1 cellular context compared by ENCODE assay signal in genomic region chr4:176276710-176277109, GRCh38.
TF ChIP-seq lines count a peak whose summit lies in the region.

No MANE protein-coding gene starts in this region.

TF ChIP-seq in H1, 55 proteins besides CTCF, POLR2A, EP300 and RAD21:
- TF ChIP-seq BCL11A (IDR thresholded peaks at IDR 0.05; ENCODE audit: low read depth in 2 of 2, low read length in 2 of 2) (no peak), CREB1 (IDR thresholded peaks at IDR 0.05) (no peak), SP1 (IDR thresholded peaks at IDR 0.05; ENCODE audit: low read depth, low read length) (no peak), ATF3 (IDR thresholded peaks at IDR 0.05; ENCODE audit: insufficient read depth, low read depth, low read length) (no peak), RXRA (IDR thresholded peaks at IDR 0.05; ENCODE audit: insufficient read depth, low read depth, low read length) (no peak), KDM5A (IDR thresholded peaks at IDR 0.05; ENCODE audit: low read length) (no peak), CBX5 (IDR thresholded peaks at IDR 0.05; ENCODE audit: low read depth, low read length) (no peak), KDM4A (IDR thresholded peaks at IDR 0.05; ENCODE audit: low read depth, low read length, severe bottlenecking) (no peak), BACH1 (IDR thresholded peaks at IDR 0.05; ENCODE audit: low read length) (no peak), SIN3A (conservative IDR thresholded peaks at IDR 0.05 in 1 of 2, IDR thresholded peaks at IDR 0.05 in 1 of 2; ENCODE audit: low read depth in 1 of 2, low read length in 2 of 2) (no peak), SRF (IDR thresholded peaks at IDR 0.05; ENCODE audit: low read depth, low read length) (no peak), YY1 (IDR thresholded peaks at IDR 0.05; ENCODE audit: low read depth, low read length) (no peak), EGR1 (IDR thresholded peaks at IDR 0.05; ENCODE audit: borderline replicate concordance, low read depth, low read length) (no peak), JUN (IDR thresholded peaks at IDR 0.05; ENCODE audit: low read depth, low read length) (no peak), CHD7 (IDR thresholded peaks at IDR 0.05; ENCODE audit: insufficient replicate concordance, low read length) (no peak), MAFK (IDR thresholded peaks at IDR 0.05; ENCODE audit: low read depth, low read length) (no peak), POU5F1 (IDR thresholded peaks at IDR 0.05; ENCODE audit: low read depth, low read length) (no peak), HDAC6 (IDR thresholded peaks at IDR 0.05; ENCODE audit: low read depth, low read length) (no peak), NRF1 (IDR thresholded peaks at IDR 0.05; ENCODE audit: low read depth, low read length) (no peak)
